Comparison of ENCODE assay signal across 9 cellular contexts in genomic region chr20:59030911-59031310, GRCh38. TPM values are rescaled to one million over a fixed set of nuclear protein-coding genes. Genes with fewer than 3 reads are reported as not detected.
DNase-seq lines count a peak whose midpoint lies in the region; ATAC-seq and TF ChIP-seq lines count a peak whose summit lies in the region.
"Had no signal": no experiment of that assay in that cellular context is flagged by ENCODE, and none has a peak within 500 bp of the region (broad histone marks: within the 10 kb centered on the region; RNA-seq: fewer than 3 reads in every experiment).

No MANE protein-coding gene starts in this region.

- H3K4me1 Mint-ChIP-seq in nephron: peaks cover 60% of the 10 kb centered on the region

- intact Hi-C loops in colonic mucosa (cut with DNase I): no loop called here
- intact Hi-C loops in head of caudate nucleus (cut with DNase I): loop anchor here (5.0 kb wide), 1 partner anchor 49 kb away; the partner anchor contains the start of gene NELFCD

- H3K27me3 Mint-ChIP-seq in nephron (ENCODE audit: low read depth): no peaks in the 10 kb centered on the region

- ATAC-seq in GM19324 (IDR thresholded peaks at IDR 0.05; ENCODE audit: low FRiP score, unreplicated experiment): no peak

- H3K9ac ChIP-seq in colonic mucosa (ENCODE audit: low read depth in 2 of 2, low read length in 2 of 2): peak overlapping the region; percentile 91 to 92

- in situ Hi-C loops in KBM-7 (cut with MboI; ENCODE audit: low pct_unique_long_range_greater_than_20kb, low sequenced_read_pairs): no loop called here

- peaks cover 66% of the 10 kb centered on the region for H3K36me3 ChIP-seq in BE2C
- H3K36me3 ChIP-seq in colonic mucosa: no peaks in the 10 kb centered on the region

- H3K9me3 ChIP-seq in BE2C (no peaks in the 10 kb centered on the region), colonic mucosa (no peaks in the 10 kb centered on the region)

- H3K27me3 ChIP-seq in BE2C (no peaks in the 10 kb centered on the region), colonic mucosa (no peaks in the 10 kb centered on the region)

- H3K4me3 ChIP-seq in BE2C (ENCODE audit: low read depth, low read length): peak overlapping the region; percentile 87
- H3K4me3 ChIP-seq in colonic mucosa: peak overlapping the region; percentile 82

- DNase-seq in BE2C (no peak), KBM-7 (peak; percentile 21), colonic mucosa (no peak), UCSD-AML1 (lab: John Stamatoyannopoulos, UW; ENCODE audit: unreplicated experiment) (no peak), head of caudate nucleus (no peak)
- DNase-seq in stimulated activated CD4-positive, alpha-beta T cell treated with anti-CD3 and anti-CD28 coated beads, Interleukin-2, amount 100 ng/mL, for 24 hours: no peak
- DNase-seq: anterior cingulate cortex had no signal

- H3K36me3 Mint-ChIP-seq in nephron (ENCODE audit: low read depth): peaks cover 58% of the 10 kb centered on the region

- no peak for TF ChIP-seq CTCF in BE2C (IDR thresholded peaks at IDR 0.05; ENCODE audit: low read depth, low read length)
- TF ChIP-seq CTCF in colonic mucosa (IDR thresholded peaks at IDR 0.05): no peak
- TF ChIP-seq CTCF in nephron (IDR thresholded peaks at IDR 0.05; ENCODE audit: unreplicated experiment in 3 of 3): no peak

- H3K4me1 ChIP-seq in BE2C (peaks cover 2% of the 10 kb centered on the region; the same call in 1 of the 2 replicates), colonic mucosa (peaks cover 4% of the 10 kb centered on the region)

- peak overlapping the region; percentile 89 to 97 (median 95) for H3K4me3 Mint-ChIP-seq in nephron

- H3K27ac ChIP-seq in colonic mucosa: peak overlapping the region; percentile 89

- peak overlapping the region in 1 of 3 experiments; percentile 93 for H3K27ac Mint-ChIP-seq in nephron

- no peaks in the 10 kb centered on the region for H3K9me3 Mint-ChIP-seq in nephron

RNA-seq across cellular contexts. Expression of gene ATP5F1E, which starts 1.2 kb away (rescaled TPM):
- 324 TPM for polyA plus RNA-seq in BE2C (2012; ENCODE audit: insufficient read depth, insufficient read length, low read depth)
- 10 to 100 TPM; 75.0 to 94.1 TPM for total RNA-seq in colonic mucosa

RNA-seq across cellular contexts. Expression of gene PRELID3B, which starts 11.7 kb away (rescaled TPM):
- polyA plus RNA-seq in BE2C (2012; ENCODE audit: insufficient read depth, insufficient read length, low read depth): 104 TPM
- total RNA-seq in colonic mucosa: 100 to 1,000 TPM; 138 to 141 TPM

RNA-seq across cellular contexts. Expression of gene TUBB1, which starts 11.7 kb away (rescaled TPM):
- polyA plus RNA-seq in BE2C (2012; ENCODE audit: insufficient read depth, insufficient read length, low read depth): 0.36 TPM
- total RNA-seq in colonic mucosa: not detected

RNA-seq across cellular contexts. Expression of gene CTSZ, which starts 23.9 kb away (rescaled TPM):
- polyA plus RNA-seq in BE2C (2012; ENCODE audit: insufficient read depth, insufficient read length, low read depth): 2.2 TPM
- total RNA-seq in colonic mucosa: 100 to 1,000 TPM; 274 to 303 TPM

RNA-seq across cellular contexts. Expression of gene NELFCD, which starts 49.9 kb away (rescaled TPM):
- 199 TPM for polyA plus RNA-seq in BE2C (2012; ENCODE audit: insufficient read depth, insufficient read length, low read depth)
- total RNA-seq in colonic mucosa: 10 to 100 TPM; 47.1 to 64.4 TPM
